1 cellular context compared by ENCODE assay signal in genomic region chr9:129595903-129596540, GRCh38.
TF ChIP-seq lines count a peak whose summit lies in the region.

No MANE protein-coding gene starts in this region.

TF ChIP-seq in K562, 482 proteins besides CTCF, POLR2A, EP300 and RAD21 (continued from another document and continues in another):
- TF ChIP-seq, protein P1, sequence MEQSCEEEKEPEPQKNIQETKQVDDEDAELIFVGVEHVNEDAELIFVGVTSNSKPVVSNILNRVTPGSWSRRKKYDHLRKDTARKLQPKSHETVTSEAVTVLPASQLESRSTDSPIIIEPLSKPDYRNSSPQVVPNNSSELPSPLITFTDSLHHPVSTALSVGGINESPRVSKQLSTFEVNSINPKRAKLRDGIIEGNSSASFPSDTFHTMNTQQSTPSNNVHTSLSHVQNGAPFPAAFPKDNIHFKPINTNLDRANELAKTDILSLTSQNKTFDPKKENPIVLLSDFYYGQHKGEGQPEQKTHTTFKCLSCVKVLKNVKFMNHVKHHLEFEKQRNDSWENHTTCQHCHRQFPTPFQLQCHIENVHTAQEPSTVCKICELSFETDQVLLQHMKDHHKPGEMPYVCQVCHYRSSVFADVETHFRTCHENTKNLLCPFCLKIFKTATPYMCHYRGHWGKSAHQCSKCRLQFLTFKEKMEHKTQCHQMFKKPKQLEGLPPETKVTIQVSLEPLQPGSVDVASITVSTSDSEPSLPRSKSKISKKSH (CRISPR knock-in tag; IDR thresholded peaks at IDR 0.05) = no peak
- TF ChIP-seq, protein P2, sequence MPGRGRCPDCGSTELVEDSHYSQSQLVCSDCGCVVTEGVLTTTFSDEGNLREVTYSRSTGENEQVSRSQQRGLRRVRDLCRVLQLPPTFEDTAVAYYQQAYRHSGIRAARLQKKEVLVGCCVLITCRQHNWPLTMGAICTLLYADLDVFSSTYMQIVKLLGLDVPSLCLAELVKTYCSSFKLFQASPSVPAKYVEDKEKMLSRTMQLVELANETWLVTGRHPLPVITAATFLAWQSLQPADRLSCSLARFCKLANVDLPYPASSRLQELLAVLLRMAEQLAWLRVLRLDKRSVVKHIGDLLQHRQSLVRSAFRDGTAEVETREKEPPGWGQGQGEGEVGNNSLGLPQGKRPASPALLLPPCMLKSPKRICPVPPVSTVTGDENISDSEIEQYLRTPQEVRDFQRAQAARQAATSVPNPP (IDR thresholded peaks at IDR 0.05; ENCODE audit: borderline replicate concordance, insufficient read depth, insufficient read length) = no peak
- TF ChIP-seq HES1 (IDR thresholded peaks at IDR 0.05; ENCODE audit: low read depth) (peak; percentile 73), MIER1 (IDR thresholded peaks at IDR 0.05; ENCODE audit: low read depth) (no peak; the same call in 1 of the 2 replicates), ZNF76 (CRISPR knock-in tag; IDR thresholded peaks at IDR 0.05; ENCODE audit: borderline replicate concordance) (peak; percentile 78; the same call in 1 of the 2 replicates), MYC (IDR thresholded peaks at IDR 0.05; ENCODE audit: low read depth, low read length) (no peak), MYC (CRISPR knock-in tag; IDR thresholded peaks at IDR 0.05; ENCODE audit: borderline replicate concordance, low read depth) (peak; percentile 61), ZNF561 (CRISPR knock-in tag; conservative IDR thresholded peaks at IDR 0.05) (no peak; the same call in 1 of the 2 replicates), ZNF766 (CRISPR knock-in tag; conservative IDR thresholded peaks at IDR 0.05) (peak; percentile 95), BRD9 (IDR thresholded peaks at IDR 0.05; ENCODE audit: low read depth, partially characterized antibody) (peak; percentile 52), ELF1 (tag; IDR thresholded peaks at IDR 0.05) (peak; percentile 77), CEBPG (CRISPR knock-in tag; IDR thresholded peaks at IDR 0.05) (no peak), CEBPG (tag; conservative IDR thresholded peaks at IDR 0.05 in 1 of 2, IDR thresholded peaks at IDR 0.05 in 1 of 2) (no peak), ARHGAP35 (IDR thresholded peaks at IDR 0.05; ENCODE audit: partially characterized antibody) (no peak), NR4A1 (CRISPR knock-in tag; IDR thresholded peaks at IDR 0.05) (0 out of 2 replicates have a peak, but pooled peaks have one; percentile 59), NR4A1 (tag; IDR thresholded peaks at IDR 0.05) (peak; percentile 98), MBD2 (IDR thresholded peaks at IDR 0.05; ENCODE audit: borderline replicate concordance, low read depth) (peak; percentile 57; the same call in 1 of the 2 replicates), SMARCC2 (IDR thresholded peaks at IDR 0.05; ENCODE audit: low read depth) (peak; percentile 38; the same call in 1 of the 2 replicates), ZNF699 (CRISPR knock-in tag; IDR thresholded peaks at IDR 0.05; ENCODE audit: insufficient replicate concordance) (no peak), JUNB (CRISPR knock-in tag; conservative IDR thresholded peaks at IDR 0.05) (no peak), HMG20B (CRISPR knock-in tag; IDR thresholded peaks at IDR 0.05) (no peak), NCOA4 (IDR thresholded peaks at IDR 0.05; ENCODE audit: partially characterized antibody) (no peak), WHSC1 (IDR thresholded peaks at IDR 0.05; ENCODE audit: low read length) (no peak), MTF1 (CRISPR knock-in tag; IDR thresholded peaks at IDR 0.05; ENCODE audit: borderline replicate concordance) (0 out of 2 replicates have a peak, but pooled peaks have one; percentile 59), NR1H2 (CRISPR knock-in tag; IDR thresholded peaks at IDR 0.05) (no peak), POU5F1 (IDR thresholded peaks at IDR 0.05; ENCODE audit: borderline replicate concordance, low read depth, low read length, partially characterized antibody) (no peak), HNRNPUL1 (IDR thresholded peaks at IDR 0.05; ENCODE audit: low read length) (no peak), SIX5 (IDR thresholded peaks at IDR 0.05; ENCODE audit: borderline replicate concordance in 1 of 2, insufficient read depth in 1 of 2, low read depth in 1 of 2, low read length in 2 of 2) (no peak), SMARCA5 (IDR thresholded peaks at IDR 0.05) (no peak; the same call in 1 of the 2 replicates), HOMEZ (CRISPR knock-in tag; IDR thresholded peaks at IDR 0.05) (no peak), MAX (CRISPR knock-in tag; IDR thresholded peaks at IDR 0.05) (peak; percentile 64), ETS2 (tag; IDR thresholded peaks at IDR 0.05; ENCODE audit: borderline replicate concordance, poor library complexity, severe bottlenecking) (no peak), CBX5 (IDR thresholded peaks at IDR 0.05; ENCODE audit: borderline replicate concordance, low read depth) (no peak), JUN (IDR thresholded peaks at IDR 0.05; ENCODE audit: borderline replicate concordance, low read depth, low read length) (no peak), JUN (CRISPR knock-in tag; IDR thresholded peaks at IDR 0.05; ENCODE audit: borderline replicate concordance) (no peak), CEBPZ (IDR thresholded peaks at IDR 0.05; ENCODE audit: borderline replicate concordance, low read depth, low read length) (no peak), FOXP4 (CRISPR knock-in tag; IDR thresholded peaks at IDR 0.05; ENCODE audit: borderline replicate concordance) (no peak), ZSCAN29 (IDR thresholded peaks at IDR 0.05) (no peak), CSDE1 (IDR thresholded peaks at IDR 0.05) (no peak), HDAC8 (tag; IDR thresholded peaks at IDR 0.05) (peak; percentile 93)
- TF ChIP-seq, protein P3, sequence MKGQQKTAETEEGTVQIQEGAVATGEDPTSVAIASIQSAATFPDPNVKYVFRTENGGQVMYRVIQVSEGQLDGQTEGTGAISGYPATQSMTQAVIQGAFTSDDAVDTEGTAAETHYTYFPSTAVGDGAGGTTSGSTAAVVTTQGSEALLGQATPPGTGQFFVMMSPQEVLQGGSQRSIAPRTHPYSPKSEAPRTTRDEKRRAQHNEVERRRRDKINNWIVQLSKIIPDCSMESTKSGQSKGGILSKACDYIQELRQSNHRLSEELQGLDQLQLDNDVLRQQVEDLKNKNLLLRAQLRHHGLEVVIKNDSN (CRISPR knock-in tag; IDR thresholded peaks at IDR 0.05) = no peak
- TF ChIP-seq, protein P4, sequence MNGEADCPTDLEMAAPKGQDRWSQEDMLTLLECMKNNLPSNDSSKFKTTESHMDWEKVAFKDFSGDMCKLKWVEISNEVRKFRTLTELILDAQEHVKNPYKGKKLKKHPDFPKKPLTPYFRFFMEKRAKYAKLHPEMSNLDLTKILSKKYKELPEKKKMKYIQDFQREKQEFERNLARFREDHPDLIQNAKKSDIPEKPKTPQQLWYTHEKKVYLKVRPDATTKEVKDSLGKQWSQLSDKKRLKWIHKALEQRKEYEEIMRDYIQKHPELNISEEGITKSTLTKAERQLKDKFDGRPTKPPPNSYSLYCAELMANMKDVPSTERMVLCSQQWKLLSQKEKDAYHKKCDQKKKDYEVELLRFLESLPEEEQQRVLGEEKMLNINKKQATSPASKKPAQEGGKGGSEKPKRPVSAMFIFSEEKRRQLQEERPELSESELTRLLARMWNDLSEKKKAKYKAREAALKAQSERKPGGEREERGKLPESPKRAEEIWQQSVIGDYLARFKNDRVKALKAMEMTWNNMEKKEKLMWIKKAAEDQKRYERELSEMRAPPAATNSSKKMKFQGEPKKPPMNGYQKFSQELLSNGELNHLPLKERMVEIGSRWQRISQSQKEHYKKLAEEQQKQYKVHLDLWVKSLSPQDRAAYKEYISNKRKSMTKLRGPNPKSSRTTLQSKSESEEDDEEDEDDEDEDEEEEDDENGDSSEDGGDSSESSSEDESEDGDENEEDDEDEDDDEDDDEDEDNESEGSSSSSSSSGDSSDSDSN (IDR thresholded peaks at IDR 0.05; ENCODE audit: borderline replicate concordance in 1 of 2, low read depth in 2 of 2, low read length in 2 of 2) = no peak
- TF ChIP-seq, protein P5, sequence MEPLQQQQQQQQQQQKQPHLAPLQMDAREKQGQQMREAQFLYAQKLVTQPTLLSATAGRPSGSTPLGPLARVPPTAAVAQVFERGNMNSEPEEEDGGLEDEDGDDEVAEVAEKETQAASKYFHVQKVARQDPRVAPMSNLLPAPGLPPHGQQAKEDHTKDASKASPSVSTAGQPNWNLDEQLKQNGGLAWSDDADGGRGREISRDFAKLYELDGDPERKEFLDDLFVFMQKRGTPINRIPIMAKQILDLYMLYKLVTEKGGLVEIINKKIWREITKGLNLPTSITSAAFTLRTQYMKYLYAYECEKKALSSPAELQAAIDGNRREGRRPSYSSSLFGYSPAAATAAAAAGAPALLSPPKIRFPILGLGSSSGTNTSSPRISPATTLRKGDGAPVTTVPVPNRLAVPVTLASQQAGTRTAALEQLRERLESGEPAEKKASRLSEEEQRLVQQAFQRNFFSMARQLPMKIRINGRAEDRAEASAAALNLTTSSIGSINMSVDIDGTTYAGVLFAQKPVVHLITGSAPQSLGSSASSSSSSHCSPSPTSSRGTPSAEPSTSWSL (CRISPR knock-in tag; IDR thresholded peaks at IDR 0.05; ENCODE audit: borderline replicate concordance) = 0 out of 2 replicates have a peak, but pooled peaks have one; percentile 86
- TF ChIP-seq, protein P6, sequence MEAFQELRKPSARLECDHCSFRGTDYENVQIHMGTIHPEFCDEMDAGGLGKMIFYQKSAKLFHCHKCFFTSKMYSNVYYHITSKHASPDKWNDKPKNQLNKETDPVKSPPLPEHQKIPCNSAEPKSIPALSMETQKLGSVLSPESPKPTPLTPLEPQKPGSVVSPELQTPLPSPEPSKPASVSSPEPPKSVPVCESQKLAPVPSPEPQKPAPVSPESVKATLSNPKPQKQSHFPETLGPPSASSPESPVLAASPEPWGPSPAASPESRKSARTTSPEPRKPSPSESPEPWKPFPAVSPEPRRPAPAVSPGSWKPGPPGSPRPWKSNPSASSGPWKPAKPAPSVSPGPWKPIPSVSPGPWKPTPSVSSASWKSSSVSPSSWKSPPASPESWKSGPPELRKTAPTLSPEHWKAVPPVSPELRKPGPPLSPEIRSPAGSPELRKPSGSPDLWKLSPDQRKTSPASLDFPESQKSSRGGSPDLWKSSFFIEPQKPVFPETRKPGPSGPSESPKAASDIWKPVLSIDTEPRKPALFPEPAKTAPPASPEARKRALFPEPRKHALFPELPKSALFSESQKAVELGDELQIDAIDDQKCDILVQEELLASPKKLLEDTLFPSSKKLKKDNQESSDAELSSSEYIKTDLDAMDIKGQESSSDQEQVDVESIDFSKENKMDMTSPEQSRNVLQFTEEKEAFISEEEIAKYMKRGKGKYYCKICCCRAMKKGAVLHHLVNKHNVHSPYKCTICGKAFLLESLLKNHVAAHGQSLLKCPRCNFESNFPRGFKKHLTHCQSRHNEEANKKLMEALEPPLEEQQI (IDR thresholded peaks at IDR 0.05) = no peak
